Comparison of ENCODE assay signal across 14 cellular contexts in genomic region chr3:135970500-135971116, GRCh38. TPM values are rescaled to one million over a fixed set of nuclear protein-coding genes. Genes with fewer than 3 reads are reported as not detected.
A peak's percentile ranks its signal among the peaks of the same experiment; 100 is the strongest.
DNase-seq lines count a peak whose midpoint lies in the region; ATAC-seq, FAIRE-seq and TF ChIP-seq lines count a peak whose summit lies in the region.
"Had no signal": no experiment of that assay in that cellular context is flagged by ENCODE, and none has a peak within 500 bp of the region (broad histone marks: within the 10 kb centered on the region; RNA-seq: fewer than 3 reads in every experiment).

No MANE protein-coding gene starts in this region.

- no peak overlapping the region for H3K4me3 Mint-ChIP-seq in astrocyte (ENCODE audit: unreplicated experiment)

- H3K36me3 Mint-ChIP-seq in astrocyte (ENCODE audit: low read depth, unreplicated experiment): no peaks in the 10 kb centered on the region

- H3K4me2 ChIP-seq in astrocyte (ENCODE audit: low read length): peak overlapping the region; percentile 36
- H3K4me2 ChIP-seq: hepatocyte, SK-N-SH had no signal

- peaks cover 29% of the 10 kb centered on the region for H3K4me1 ChIP-seq in astrocyte (ENCODE audit: insufficient read depth, low read length)

- FAIRE-seq in astrocyte (lab: Jason Lieb, UNC): no peak
- FAIRE-seq: HepG2 had no signal

- H3K36me3 ChIP-seq in astrocyte (ENCODE audit: insufficient read depth, low read length): no peaks in the 10 kb centered on the region

- H3K9ac ChIP-seq in astrocyte (ENCODE audit: low read length): no peak overlapping the region
- H3K9ac ChIP-seq: SK-N-SH had no signal

- H4K20me1 ChIP-seq in astrocyte (ENCODE audit: insufficient read depth, low read length): peaks cover 39% of the 10 kb centered on the region

- no peak overlapping the region for H3K4me3 ChIP-seq in astrocyte (ENCODE audit: insufficient read depth, low read depth, low read length)
- H3K4me3 ChIP-seq: hepatocyte had no signal

- no peaks in the 10 kb centered on the region for H3K27me3 ChIP-seq in astrocyte (ENCODE audit: insufficient read depth, low read length)
- H3K27me3 ChIP-seq: hepatocyte had no signal

- ATAC-seq in GM21529 (IDR thresholded peaks at IDR 0.05; ENCODE audit: unreplicated experiment) (no peak), GM19395 (IDR thresholded peaks at IDR 0.05; ENCODE audit: unreplicated experiment) (no peak)
- ATAC-seq: HepG2 had no signal

- H3K79me2 ChIP-seq in astrocyte (ENCODE audit: insufficient read depth, low read length): peaks cover 96% of the 10 kb centered on the region

- no peak overlapping the region for H2AFZ ChIP-seq in astrocyte (ENCODE audit: low read depth, low read length)
- H2AFZ ChIP-seq: hepatocyte had no signal

- no peaks in the 10 kb centered on the region for H3K9me3 Mint-ChIP-seq in astrocyte (ENCODE audit: unreplicated experiment)

- no peaks in the 10 kb centered on the region for H3K9me3 ChIP-seq in astrocyte (ENCODE audit: insufficient read depth, low read depth, low read length)
- H3K9me3 ChIP-seq: SK-N-SH had no signal

- peaks cover 51% of the 10 kb centered on the region for H3K4me1 Mint-ChIP-seq in astrocyte (ENCODE audit: low read depth, unreplicated experiment)

- peak; percentile 39 for DNase-seq in AG08396 (ENCODE audit: low spot score)
- peak; percentile 38 to 43 for DNase-seq in Kasumi-1 (lab: John Stamatoyannopoulos, UW)
- peak; percentile 27 for DNase-seq in astrocyte (ENCODE audit: low read depth)
- peak; percentile 67 for DNase-seq in inferior parietal cortex (ENCODE audit: extremely low spot score)
- no peak for DNase-seq in activated CD8-positive, alpha-beta memory T cell treated with anti-CD3 and anti-CD28 coated beads, Interleukin-2, amount 50 U/mL, for 48 hours
- no peak for DNase-seq in NCI-H526 treated with DMSO at 0.1 percent for 48 hours (lab: John Stamatoyannopoulos, UW)
- DNase-seq: activated T-cell treated with anti-CD3 and anti-CD28 coated beads for 4 hours, mesenchymal stem cell, NCI-H187 treated with DMSO at 0.1 percent for 48 hours, SK-N-SH had no signal

- H3K27ac ChIP-seq in astrocyte (ENCODE audit: low read depth, low read length): peak overlapping the region; percentile 4
- H3K27ac ChIP-seq: hepatocyte had no signal

- no peak for TF ChIP-seq CTCF in astrocyte (IDR thresholded peaks at IDR 0.05; ENCODE audit: insufficient read depth, low read depth, low read length)

- H3K27ac Mint-ChIP-seq in astrocyte (ENCODE audit: unreplicated experiment): peak overlapping the region; percentile 26

- no peaks in the 10 kb centered on the region for H3K27me3 Mint-ChIP-seq in astrocyte (ENCODE audit: low read depth, unreplicated experiment)

RNA-seq across cellular contexts. Expression of gene PPP2R3A, which starts 5.1 kb away (rescaled TPM):
- total RNA-seq in astrocyte: 18.7 and 19.5 TPM in 2 replicates

Comparison
In these comparisons a context has a peak if more than half of its experiments do, and no peak if none do; other contexts are left out.
1. DNase-seq: peak in AG08396 (single experiment), Kasumi-1 (2 of 2), astrocyte (single experiment) and inferior parietal cortex (single experiment); none in activated CD8-positive, alpha-beta memory T cell treated with anti-CD3 and anti-CD28 coated beads, Interleukin-2, amount 50 U/mL, for 48 hours (single experiment) and NCI-H526 treated with DMSO at 0.1 percent for 48 hours (single experiment).